ENCODE assay signal across 2 cellular contexts in genomic region chr20:61434361-61434781, GRCh38.
TF ChIP-seq lines count a peak whose summit lies in the region.

No MANE protein-coding gene starts in this region.

TF ChIP-seq in WTC11, 78 proteins besides CTCF, POLR2A, EP300 and RAD21 (continued from another document):
- TF ChIP-seq PREB (CRISPR knock-in tag; IDR thresholded peaks at IDR 0.05; ENCODE audit: borderline replicate concordance) (no peak), ZNF281 (CRISPR knock-in tag; IDR thresholded peaks at IDR 0.05) (no peak), ZNF232 (CRISPR knock-in tag; IDR thresholded peaks at IDR 0.05) (no peak), STAT6 (CRISPR knock-in tag; conservative IDR thresholded peaks at IDR 0.05; ENCODE audit: low read depth) (no peak), FOXJ3 (CRISPR knock-in tag; IDR thresholded peaks at IDR 0.05; ENCODE audit: borderline replicate concordance) (no peak), NFE2L1 (CRISPR knock-in tag; IDR thresholded peaks at IDR 0.05) (no peak), ZBTB43 (CRISPR knock-in tag; IDR thresholded peaks at IDR 0.05) (no peak), ZSCAN18 (CRISPR knock-in tag; IDR thresholded peaks at IDR 0.05) (no peak), HMGA2 (CRISPR knock-in tag; IDR thresholded peaks at IDR 0.05) (no peak), MAX (CRISPR knock-in tag; IDR thresholded peaks at IDR 0.05) (no peak)

TF ChIP-seq in SK-N-SH, 30 proteins besides CTCF, POLR2A, EP300 and RAD21 (continued from another document):
- no peak for TF ChIP-seq REST (IDR thresholded peaks at IDR 0.05; ENCODE audit: low read depth, low read length)
- no peak for TF ChIP-seq FOSL2 (IDR thresholded peaks at IDR 0.05; ENCODE audit: borderline replicate concordance, low read depth)
- no peak for TF ChIP-seq NFIC (IDR thresholded peaks at IDR 0.05; ENCODE audit: borderline replicate concordance)
- TF ChIP-seq RFX5 (IDR thresholded peaks at IDR 0.05; ENCODE audit: low read length), result no peak
- TF ChIP-seq RXRA (IDR thresholded peaks at IDR 0.05; ENCODE audit: borderline replicate concordance, low read depth), result no peak
- TF ChIP-seq FOXJ3 (CRISPR knock-in tag; IDR thresholded peaks at IDR 0.05), result no peak
- TF ChIP-seq SMC3 (IDR thresholded peaks at IDR 0.05; ENCODE audit: low read depth, low read length), result no peak
- TF ChIP-seq MAX (IDR thresholded peaks at IDR 0.05; ENCODE audit: low read depth), result no peak
- no peak for TF ChIP-seq SIN3A (IDR thresholded peaks at IDR 0.05; ENCODE audit: borderline replicate concordance, low read depth, low read length)
- TF ChIP-seq IRF3 (IDR thresholded peaks at IDR 0.05; ENCODE audit: low read depth, low read length), result no peak
- TF ChIP-seq MXI1 (IDR thresholded peaks at IDR 0.05; ENCODE audit: low read depth, low read length), result no peak
- TF ChIP-seq NRF1 (IDR thresholded peaks at IDR 0.05; ENCODE audit: low read depth, low read length), result no peak
- no peak for TF ChIP-seq USF2 (IDR thresholded peaks at IDR 0.05; ENCODE audit: borderline replicate concordance, low read depth, low read length)
- no peak for TF ChIP-seq JUND (IDR thresholded peaks at IDR 0.05)
- no peak for TF ChIP-seq YY1 (IDR thresholded peaks at IDR 0.05; ENCODE audit: low read depth)
- no peak for TF ChIP-seq FOXM1 (IDR thresholded peaks at IDR 0.05; ENCODE audit: low read depth)
- no peak for TF ChIP-seq ZBTB33 (IDR thresholded peaks at IDR 0.05; ENCODE audit: borderline replicate concordance, low read depth)
